19 cellular contexts compared by ENCODE assay signal in genomic region chr6:1787109-1787466, GRCh38.
"Had no signal": no experiment of that assay in that cellular context is flagged by ENCODE, and none has a peak within 500 bp of the region (broad histone marks: within the 10 kb centered on the region; RNA-seq: fewer than 3 reads in every experiment).

No MANE protein-coding gene starts in this region.

- H3K9me3 Mint-ChIP-seq: activated B cell treated with CpG ODN at 0.5 μM for 24 hours; activated CD8-positive, alpha-beta T cell treated with anti-CD3 and anti-CD28 coated beads for 36 hours; activated naive CD4-positive, alpha-beta T cell treated with anti-CD3 and anti-CD28 coated beads, Interleukin-2, amount 10 ng/mL, durations not matched to agents 7 days and 5 days; activated naive CD8-positive, alpha-beta T cell treated with anti-CD3 and anti-CD28 coated beads, Interleukin-2, amount 50 U/mL, for 24 hours; endodermal cell; nephron; stimulated activated naive B cell treated with anti-CD40 and anti-IgM and Interleukin-4, amounts not matched to agents 10 μg/mL and 1 μg/mL and 100 μg/mL, for 72 hours had no signal

- H3K27ac Mint-ChIP-seq: activated B cell treated with CpG ODN at 0.5 μM for 24 hours; activated CD8-positive, alpha-beta T cell treated with anti-CD3 and anti-CD28 coated beads for 36 hours; activated naive CD4-positive, alpha-beta T cell treated with anti-CD3 and anti-CD28 coated beads, Interleukin-2, amount 10 ng/mL, durations not matched to agents 7 days and 5 days; activated naive CD8-positive, alpha-beta T cell treated with anti-CD3 and anti-CD28 coated beads, Interleukin-2, amount 50 U/mL, for 24 hours; endodermal cell; stimulated activated naive B cell treated with anti-CD40 and anti-IgM and Interleukin-4, amounts not matched to agents 10 μg/mL and 1 μg/mL and 100 μg/mL, for 72 hours had no signal

- H3K4me3 Mint-ChIP-seq: activated B cell treated with CpG ODN at 0.5 μM for 24 hours; activated CD8-positive, alpha-beta T cell treated with anti-CD3 and anti-CD28 coated beads for 36 hours; activated naive CD4-positive, alpha-beta T cell treated with anti-CD3 and anti-CD28 coated beads, Interleukin-2, amount 10 ng/mL, durations not matched to agents 7 days and 5 days; activated naive CD8-positive, alpha-beta T cell treated with anti-CD3 and anti-CD28 coated beads, Interleukin-2, amount 50 U/mL, for 24 hours; endodermal cell; nephron; stimulated activated naive B cell treated with anti-CD40 and anti-IgM and Interleukin-4, amounts not matched to agents 10 μg/mL and 1 μg/mL and 100 μg/mL, for 72 hours had no signal

- H3K9me3 ChIP-seq: sigmoid colon, thoracic aorta, upper lobe of right lung had no signal

- DNase-seq: activated B cell treated with CpG ODN at 0.5 μM for 24 hours; activated effector memory CD4-positive, alpha-beta T cell treated with Interleukin-2 at 50 U/mL for 16 hours; activated naive CD4-positive, alpha-beta T cell treated with anti-CD3 and anti-CD28 coated beads, Interleukin-2, amount 10 ng/mL, durations not matched to agents 7 days and 5 days; activated T-cell treated with anti-CD3 and anti-CD28 coated beads, Interleukin-2, amount 50 U/mL, for 1 hour; anterior cingulate cortex; caudate nucleus; dorsolateral prefrontal cortex; endodermal cell; erythroblast; head of caudate nucleus; midbrain; sigmoid colon; stimulated activated naive B cell treated with anti-CD40 and anti-IgM and Interleukin-4, amounts not matched to agents 10 μg/mL and 1 μg/mL and 100 μg/mL, for 72 hours; upper lobe of right lung had no signal

- H3K4me1 Mint-ChIP-seq: activated B cell treated with CpG ODN at 0.5 μM for 24 hours; activated naive CD4-positive, alpha-beta T cell treated with anti-CD3 and anti-CD28 coated beads, Interleukin-2, amount 10 ng/mL, durations not matched to agents 7 days and 5 days; endodermal cell; stimulated activated naive B cell treated with anti-CD40 and anti-IgM and Interleukin-4, amounts not matched to agents 10 μg/mL and 1 μg/mL and 100 μg/mL, for 72 hours had no signal

- H3K36me3 Mint-ChIP-seq: activated naive CD4-positive, alpha-beta T cell treated with anti-CD3 and anti-CD28 coated beads, Interleukin-2, amount 10 ng/mL, durations not matched to agents 7 days and 5 days had no signal

- ATAC-seq: left lobe of liver had no signal

- H3K27me3 Mint-ChIP-seq: activated B cell treated with CpG ODN at 0.5 μM for 24 hours; activated CD8-positive, alpha-beta T cell treated with anti-CD3 and anti-CD28 coated beads for 36 hours; activated naive CD4-positive, alpha-beta T cell treated with anti-CD3 and anti-CD28 coated beads, Interleukin-2, amount 10 ng/mL, durations not matched to agents 7 days and 5 days; activated naive CD8-positive, alpha-beta T cell treated with anti-CD3 and anti-CD28 coated beads, Interleukin-2, amount 50 U/mL, for 24 hours; stimulated activated naive B cell treated with anti-CD40 and anti-IgM and Interleukin-4, amounts not matched to agents 10 μg/mL and 1 μg/mL and 100 μg/mL, for 72 hours had no signal
